In genomic region chr7:98366562-98366938, GRCh38 we compare ENCODE assay signal across 16 cellular contexts. TPM values are rescaled to one million over a fixed set of nuclear protein-coding genes. Genes with fewer than 3 reads are reported as not detected.
"Had no signal": no experiment of that assay in that cellular context is flagged by ENCODE, and none has a peak within 500 bp of the region (broad histone marks: within the 10 kb centered on the region; RNA-seq: fewer than 3 reads in every experiment).

No MANE protein-coding gene starts in this region.

- H3K36me3 ChIP-seq: thyroid gland, uterus had no signal

- ATAC-seq: activated CD4-positive, CD25-positive, alpha-beta regulatory T cell treated with anti-CD3 and anti-CD28 coated beads, Interleukin-2, amount 50 U/mL, for 24 hours; activated T-cell treated with anti-CD3 and anti-CD28 coated beads, Interleukin-2, amount 50 U/mL, for 72 hours had no signal

- H3K4me3 ChIP-seq: hepatocyte, skin epidermis, thyroid gland, uterus had no signal

- DNase-seq: activated CD4-positive, alpha-beta T cell treated with anti-CD3 and anti-CD28 coated beads, Interleukin-2, amount 50 U/mL, for 4 hours; activated effector memory CD4-positive, alpha-beta T cell treated with anti-CD3 and anti-CD28 coated beads, Interleukin-2, amount 50 U/mL, for 16 hours; activated naive CD4-positive, alpha-beta T cell treated with anti-CD3 and anti-CD28 coated beads, Interleukin-2, amount 50 U/mL, for 16 hours; activated T-cell treated with anti-CD3 and anti-CD28 coated beads, Interleukin-2, amount 50 U/mL, for 72 hours; aorta; effector CD4-positive, alpha-beta T cell; islet precursor cell; midbrain; stimulated activated CD4-positive, alpha-beta T cell treated with anti-CD3 and anti-CD28 coated beads, Interleukin-4, amount 100 ng/mL, for 1 hour; T1000; thyroid gland had no signal

- H3K27me3 ChIP-seq: hepatocyte, thyroid gland, uterus had no signal

- H3K9me3 ChIP-seq: thyroid gland, uterus had no signal

- H3K27ac ChIP-seq: hepatocyte, thyroid gland had no signal

- H3K4me1 ChIP-seq: uterus had no signal

RNA-seq across cellular contexts. Expression of gene BAIAP2L1, which starts 34.3 kb away (rescaled TPM):
- polyA plus RNA-seq: neural cell had no signal
